Comparison of ENCODE assay signal across 1 cellular context in the genomic region with DNA sequence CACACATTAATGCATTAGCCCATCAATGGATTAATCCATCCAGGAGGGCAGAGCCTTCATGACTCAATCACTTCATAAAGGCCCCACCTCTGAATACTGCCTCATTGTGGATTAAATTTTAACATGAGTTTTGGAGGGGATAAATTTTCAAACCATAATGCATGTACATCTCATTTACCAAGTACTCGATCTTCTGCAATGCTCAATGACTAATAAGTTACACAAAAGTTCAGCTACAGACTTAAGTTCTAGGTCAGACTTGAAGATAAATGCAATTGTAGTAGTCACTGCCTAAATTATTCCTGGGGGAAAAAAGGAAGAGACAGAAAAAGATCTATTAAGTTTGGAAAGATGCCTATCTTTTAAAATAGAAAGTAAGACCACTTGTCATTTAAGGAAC.
TF ChIP-seq lines count a peak whose summit lies in the region.

No MANE protein-coding gene starts in this region.

TF ChIP-seq in HepG2, 621 proteins besides CTCF, POLR2A, EP300 and RAD21 (continued from another document):
- TF ChIP-seq, protein P1, sequence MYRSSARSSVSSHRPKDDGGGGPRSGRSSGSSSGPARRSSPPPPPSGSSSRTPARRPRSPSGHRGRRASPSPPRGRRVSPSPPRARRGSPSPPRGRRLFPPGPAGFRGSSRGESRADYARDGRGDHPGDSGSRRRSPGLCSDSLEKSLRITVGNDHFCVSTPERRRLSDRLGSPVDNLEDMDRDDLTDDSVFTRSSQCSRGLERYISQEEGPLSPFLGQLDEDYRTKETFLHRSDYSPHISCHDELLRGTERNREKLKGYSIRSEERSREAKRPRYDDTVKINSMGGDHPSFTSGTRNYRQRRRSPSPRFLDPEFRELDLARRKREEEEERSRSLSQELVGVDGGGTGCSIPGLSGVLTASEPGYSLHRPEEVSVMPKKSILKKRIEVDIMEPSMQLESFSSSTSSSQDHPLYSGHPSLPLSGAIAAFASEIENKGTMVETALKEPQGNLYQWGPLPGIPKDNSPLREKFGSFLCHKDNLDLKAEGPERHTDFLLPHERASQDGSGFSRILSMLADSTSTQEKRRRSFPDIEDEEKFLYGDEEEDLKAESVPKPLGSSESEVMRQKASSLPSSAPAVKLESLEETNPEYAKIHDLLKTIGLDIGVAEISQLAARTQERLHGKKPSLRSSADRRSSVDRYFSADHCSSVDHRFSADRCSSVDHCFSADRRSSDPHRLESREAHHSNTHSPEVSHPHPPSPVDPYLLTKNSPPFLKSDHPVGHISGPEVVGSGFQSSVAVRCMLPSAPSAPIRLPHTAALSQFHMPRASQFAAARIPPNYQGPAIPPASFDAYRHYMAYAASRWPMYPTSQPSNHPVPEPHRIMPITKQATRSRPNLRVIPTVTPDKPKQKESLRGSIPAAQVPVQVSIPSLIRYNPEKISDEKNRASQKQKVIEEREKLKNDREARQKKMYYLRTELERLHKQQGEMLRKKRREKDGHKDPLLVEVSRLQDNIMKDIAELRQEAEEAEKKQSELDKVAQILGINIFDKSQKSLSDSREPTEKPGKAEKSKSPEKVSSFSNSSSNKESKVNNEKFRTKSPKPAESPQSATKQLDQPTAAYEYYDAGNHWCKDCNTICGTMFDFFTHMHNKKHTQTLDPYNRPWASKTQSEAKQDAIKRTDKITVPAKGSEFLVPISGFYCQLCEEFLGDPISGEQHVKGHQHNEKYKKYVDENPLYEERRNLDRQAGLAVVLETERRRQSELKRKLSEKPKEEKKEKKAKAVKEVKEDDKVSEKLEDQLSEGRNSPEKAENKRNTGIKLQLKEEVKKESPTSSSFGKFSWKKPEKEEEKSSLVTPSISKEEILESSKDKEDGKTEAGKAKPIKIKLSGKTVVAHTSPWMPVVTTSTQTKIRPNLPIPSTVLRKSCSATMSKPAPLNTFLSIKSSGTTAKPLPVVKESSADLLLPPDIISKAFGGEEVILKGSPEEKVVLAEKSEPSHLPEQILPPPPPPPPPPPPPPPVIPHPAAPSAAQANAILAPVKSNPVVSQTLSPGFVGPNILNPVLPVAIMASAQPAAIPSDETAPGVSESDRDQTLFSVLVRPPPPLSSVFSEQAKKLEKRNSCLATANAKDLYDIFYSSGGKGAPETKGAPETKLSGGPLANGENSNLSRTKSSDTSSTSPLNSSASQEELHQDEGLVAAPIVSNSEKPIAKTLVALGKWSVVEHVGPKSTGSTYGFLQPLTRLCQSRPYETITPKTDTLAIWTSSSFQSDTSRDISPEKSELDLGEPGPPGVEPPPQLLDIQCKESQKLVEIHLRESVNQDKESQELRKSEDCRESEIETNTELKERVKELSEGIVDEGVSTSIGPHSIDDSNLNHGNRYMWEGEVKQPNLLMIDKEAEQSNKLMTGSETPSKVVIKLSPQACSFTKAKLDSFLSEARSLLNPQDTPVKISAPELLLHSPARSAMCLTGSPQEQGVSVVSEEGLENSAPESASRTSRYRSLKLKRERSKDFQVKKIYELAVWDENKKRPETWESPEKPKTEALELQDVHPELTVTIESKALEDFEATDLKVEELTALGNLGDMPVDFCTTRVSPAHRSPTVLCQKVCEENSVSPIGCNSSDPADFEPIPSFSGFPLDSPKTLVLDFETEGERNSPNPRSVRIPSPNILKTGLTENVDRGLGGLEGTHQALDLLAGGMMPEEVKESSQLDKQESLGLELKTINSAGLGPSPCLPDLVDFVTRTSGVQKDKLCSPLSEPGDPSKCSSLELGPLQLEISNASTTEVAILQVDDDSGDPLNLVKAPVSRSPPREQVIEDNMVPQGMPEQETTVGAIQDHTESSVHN (CRISPR knock-in tag; IDR thresholded peaks at IDR 0.05), result no peak
- TF ChIP-seq ZFYVE20 (CRISPR knock-in tag; IDR thresholded peaks at IDR 0.05; ENCODE audit: borderline replicate concordance, low read depth) (no peak), SKI (IDR thresholded peaks at IDR 0.05; ENCODE audit: partially characterized antibody) (no peak), ZNF629 (CRISPR knock-in tag; conservative IDR thresholded peaks at IDR 0.05) (no peak), HCFC1 (IDR thresholded peaks at IDR 0.05; ENCODE audit: low read depth, low read length) (no peak), PAWR (CRISPR knock-in tag; IDR thresholded peaks at IDR 0.05; ENCODE audit: borderline replicate concordance) (no peak)
- TF ChIP-seq, protein P2, sequence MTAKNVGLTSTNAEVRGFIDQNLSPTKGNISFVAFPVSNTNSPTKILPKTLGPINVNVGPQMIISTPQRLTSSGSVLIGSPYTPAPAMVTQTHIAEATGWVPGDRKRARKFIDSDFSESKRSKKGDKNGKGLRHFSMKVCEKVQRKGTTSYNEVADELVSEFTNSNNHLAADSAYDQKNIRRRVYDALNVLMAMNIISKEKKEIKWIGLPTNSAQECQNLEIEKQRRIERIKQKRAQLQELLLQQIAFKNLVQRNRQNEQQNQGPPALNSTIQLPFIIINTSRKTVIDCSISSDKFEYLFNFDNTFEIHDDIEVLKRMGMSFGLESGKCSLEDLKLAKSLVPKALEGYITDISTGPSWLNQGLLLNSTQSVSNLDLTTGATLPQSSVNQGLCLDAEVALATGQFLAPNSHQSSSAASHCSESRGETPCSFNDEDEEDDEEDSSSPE (CRISPR knock-in tag; IDR thresholded peaks at IDR 0.05), result no peak
- TF ChIP-seq, protein P3, sequence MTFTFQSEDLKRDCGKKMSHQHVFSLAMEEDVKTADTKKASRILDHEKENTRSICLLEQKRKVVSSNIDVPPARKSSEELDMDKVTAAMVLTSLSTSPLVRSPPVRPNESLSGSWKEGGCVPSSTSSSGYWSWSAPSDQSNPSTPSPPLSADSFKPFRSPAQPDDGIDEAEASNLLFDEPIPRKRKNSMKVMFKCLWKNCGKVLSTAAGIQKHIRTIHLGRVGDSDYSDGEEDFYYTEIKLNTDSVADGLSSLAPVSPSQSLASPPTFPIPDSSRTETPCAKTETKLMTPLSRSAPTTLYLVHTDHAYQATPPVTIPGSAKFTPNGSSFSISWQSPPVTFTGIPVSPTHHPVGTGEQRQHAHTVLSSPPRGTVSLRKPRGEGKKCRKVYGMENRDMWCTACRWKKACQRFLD (CRISPR knock-in tag; IDR thresholded peaks at IDR 0.05; ENCODE audit: borderline replicate concordance), result no peak
